Comparison of ENCODE assay signal across 25 cellular contexts in the genomic region with DNA sequence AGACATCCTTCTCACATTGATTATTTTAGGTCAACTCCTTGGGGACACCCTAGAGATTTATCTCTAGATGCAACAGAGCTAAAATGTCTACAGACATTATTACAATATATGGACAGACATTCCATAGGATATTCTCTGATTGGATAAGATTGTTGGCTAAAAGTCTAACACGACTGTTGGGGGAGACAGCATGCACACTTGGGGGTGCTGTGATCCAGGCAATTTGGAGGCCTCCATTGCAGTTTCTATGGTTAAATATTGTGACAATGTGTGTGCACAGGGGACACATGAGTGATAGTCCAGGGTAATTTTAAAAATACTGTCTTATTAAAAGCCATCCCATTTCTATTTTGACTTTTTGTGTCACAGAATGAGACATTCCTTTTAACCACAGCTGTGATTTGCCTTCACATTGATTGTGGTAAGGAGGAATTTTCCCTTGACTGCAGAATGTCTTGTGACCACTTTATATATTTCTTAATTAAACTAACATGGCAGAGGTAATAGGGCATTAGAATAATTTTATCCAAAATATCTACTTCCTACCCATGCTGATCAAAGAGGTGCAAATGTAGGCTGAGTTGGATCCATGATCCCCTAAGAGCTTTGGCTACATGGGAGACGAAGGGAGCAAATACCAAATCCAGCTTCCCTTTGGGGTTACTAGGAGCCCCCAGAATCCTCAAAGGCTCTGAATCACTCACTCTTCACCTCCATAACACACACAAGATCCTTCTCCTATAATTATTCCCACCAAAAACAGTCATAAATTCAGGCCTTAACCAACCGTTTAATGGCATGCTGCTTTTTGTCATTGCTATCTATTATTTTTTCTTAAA. TPM values are rescaled to one million over a fixed set of nuclear protein-coding genes. Genes with fewer than 3 reads are reported as not detected.
A peak's percentile ranks its signal among the peaks of the same experiment; 100 is the strongest.
DNase-seq lines count a peak whose midpoint lies in the region; ATAC-seq and TF ChIP-seq lines count a peak whose summit lies in the region.
"Had no signal": no experiment of that assay in that cellular context is flagged by ENCODE, and none has a peak within 500 bp of the region (broad histone marks: within the 10 kb centered on the region; RNA-seq: fewer than 3 reads in every experiment).

No MANE protein-coding gene starts in this region.

- H4K20me1 ChIP-seq in DOHH2 (ENCODE audit: control insufficient read depth, insufficient read depth, low read depth, low read length) (no peaks in the 10 kb centered on the region), OCI-LY1 (ENCODE audit: insufficient read depth, low read length) (no peaks in the 10 kb centered on the region)

- H3K18ac ChIP-seq in trophoblast cell (ENCODE audit: low read length), result no peak overlapping the region

- no peaks in the 10 kb centered on the region for H3K4me1 ChIP-seq in DOHH2 (ENCODE audit: control insufficient read depth, low read length)
- H3K4me1 ChIP-seq in OCI-LY1 (ENCODE audit: insufficient read depth, low read length, severe bottlenecking), result no peaks in the 10 kb centered on the region
- H3K4me1 ChIP-seq in trophoblast cell (ENCODE audit: control insufficient read depth in 1 of 2, insufficient read depth in 2 of 2, low read length in 2 of 2), result no peaks in the 10 kb centered on the region
- H3K4me1 ChIP-seq: upper lobe of right lung had no signal

- H3K14ac ChIP-seq in trophoblast cell (ENCODE audit: low read length), result no peak overlapping the region

- H3K9me3 ChIP-seq in DOHH2 (ENCODE audit: control insufficient read depth, insufficient read depth, low read length), result peaks cover 6% of the 10 kb centered on the region; the same call in 1 of the 2 replicates
- peaks cover 3% of the 10 kb centered on the region; the same call in 1 of the 2 replicates for H3K9me3 ChIP-seq in OCI-LY1 (ENCODE audit: low read length)
- H3K9me3 ChIP-seq in trophoblast cell (ENCODE audit: insufficient read depth, low read depth, low read length), result no peaks in the 10 kb centered on the region
- H3K9me3 ChIP-seq: upper lobe of right lung had no signal

- TF ChIP-seq CTCF in DOHH2 (IDR thresholded peaks at IDR 0.05; ENCODE audit: low read depth, low read length, poor library complexity, severe bottlenecking) (peak; percentile 38), OCI-LY1 (IDR thresholded peaks at IDR 0.05; ENCODE audit: low read length) (peak; percentile 47; the same call in 1 of the 2 replicates)

- no peak overlapping the region for H3K9ac ChIP-seq in OCI-LY1 (ENCODE audit: low read length)
- H3K9ac ChIP-seq in trophoblast cell (ENCODE audit: low read length), result no peak overlapping the region

- no peak overlapping the region for H2BK5ac ChIP-seq in trophoblast cell (ENCODE audit: low read depth, low read length, poor library complexity)

- H3K4me2 ChIP-seq in DOHH2 (ENCODE audit: low read length) (no peak overlapping the region), OCI-LY1 (ENCODE audit: low read length) (no peak overlapping the region), trophoblast cell (ENCODE audit: low read length) (no peak overlapping the region)

- no peak overlapping the region for H2BK120ac ChIP-seq in trophoblast cell (ENCODE audit: insufficient read depth, low read length, poor library complexity)

- H3K4me3 ChIP-seq in DOHH2 (ENCODE audit: low read length), result no peak overlapping the region
- H3K4me3 ChIP-seq in OCI-LY1 (ENCODE audit: low read depth, low read length, poor library complexity, severe bottlenecking), result no peak overlapping the region
- H3K4me3 ChIP-seq in trophoblast cell (ENCODE audit: low read depth, low read length), result no peak overlapping the region
- H3K4me3 ChIP-seq: SK-N-MC, upper lobe of right lung had no signal

- no peaks in the 10 kb centered on the region for H3K79me2 ChIP-seq in DOHH2 (ENCODE audit: control insufficient read depth, low read length)
- no peaks in the 10 kb centered on the region for H3K79me2 ChIP-seq in OCI-LY1 (ENCODE audit: insufficient read depth, low read length)
- no peaks in the 10 kb centered on the region for H3K79me2 ChIP-seq in trophoblast cell (ENCODE audit: control insufficient read depth, insufficient read depth, low read length, poor library complexity)

- DNase-seq in astrocyte of the hippocampus (ENCODE audit: low read depth, low spot score) (peak; percentile 53), kidney tubule cell (ENCODE audit: low spot score) (peak; percentile 9), trophoblast cell (no peak), pons (ENCODE audit: low spot score) (no peak)
- DNase-seq: activated CD8-positive, alpha-beta T cell treated with anti-CD3 and anti-CD28 coated beads for 36 hours; activated naive CD4-positive, alpha-beta T cell treated with anti-CD3 and anti-CD28 coated beads, Interleukin-2, amount 50 U/mL, for 16 hours; C1 segment of cervical spinal cord; GF-D8; H9; hypothalamus; Karpas-422; left colon; nephron progenitor cell; small intestine; stimulated activated naive B cell treated with anti-CD40 and anti-IgM and Interleukin-4, amounts not matched to agents 10 μg/mL and 1 μg/mL and 100 μg/mL, for 72 hours; substantia nigra; T-helper 2 cell; upper lobe of right lung had no signal

- H2BK12ac ChIP-seq in trophoblast cell (ENCODE audit: low read length), result no peak overlapping the region

- H3F3A ChIP-seq in DOHH2 (ENCODE audit: control insufficient read depth, insufficient read depth) (no peaks in the 10 kb centered on the region), OCI-LY1 (ENCODE audit: insufficient read depth, low read length) (no peaks in the 10 kb centered on the region)

- H3K36me3 ChIP-seq in DOHH2 (ENCODE audit: control insufficient read depth, low read length) (no peaks in the 10 kb centered on the region), OCI-LY1 (ENCODE audit: insufficient read depth, low read length) (no peaks in the 10 kb centered on the region), trophoblast cell (ENCODE audit: control insufficient read depth in 1 of 2, insufficient read depth in 2 of 2, low read length in 2 of 2) (no peaks in the 10 kb centered on the region)
- H3K36me3 ChIP-seq: upper lobe of right lung had no signal

- H3K79me1 ChIP-seq in trophoblast cell (ENCODE audit: low read length), result no peaks in the 10 kb centered on the region

- no peak overlapping the region for H3K23ac ChIP-seq in trophoblast cell (ENCODE audit: low read length)

- H4K8ac ChIP-seq in trophoblast cell (ENCODE audit: low read depth, low read length), result no peak overlapping the region

- ATAC-seq in GM18517 (IDR thresholded peaks at IDR 0.05; ENCODE audit: unreplicated experiment) (no peak), HG02759 (IDR thresholded peaks at IDR 0.05; ENCODE audit: unreplicated experiment) (no peak)
- ATAC-seq: activated CD8-positive, alpha-beta T cell treated with anti-CD3 and anti-CD28 coated beads for 36 hours; HepG2; left colon; stimulated activated naive B cell treated with anti-CD40 and anti-IgM and Interleukin-4, amounts not matched to agents 10 μg/mL and 1 μg/mL and 100 μg/mL, for 72 hours; upper lobe of right lung had no signal

- no peak overlapping the region for H4K12ac ChIP-seq in trophoblast cell (ENCODE audit: low read depth, low read length)

- H3K27me3 ChIP-seq in DOHH2 (ENCODE audit: control insufficient read depth, low read length) (peaks cover 5% of the 10 kb centered on the region; the same call in 1 of the 2 replicates), OCI-LY1 (ENCODE audit: insufficient read depth, low read length) (no peaks in the 10 kb centered on the region), trophoblast cell (ENCODE audit: insufficient read depth, low read length) (no peaks in the 10 kb centered on the region)
- H3K27me3 ChIP-seq: upper lobe of right lung had no signal

- H3K27ac ChIP-seq in DOHH2 (ENCODE audit: low read depth, low read length) (no peak overlapping the region), OCI-LY1 (ENCODE audit: low read depth, low read length, poor library complexity, severe bottlenecking) (no peak overlapping the region), trophoblast cell (ENCODE audit: low read depth, low read length) (no peak overlapping the region)
- H3K27ac ChIP-seq: SK-N-MC, upper lobe of right lung had no signal

- H2AFZ ChIP-seq in OCI-LY1 (ENCODE audit: low read length), result no peak overlapping the region
- H2AFZ ChIP-seq in trophoblast cell (ENCODE audit: insufficient read depth, low read length, poor library complexity), result no peak overlapping the region

- no peak overlapping the region for H3K4ac ChIP-seq in trophoblast cell (ENCODE audit: low read depth, low read length)

- no peak overlapping the region for H4K91ac ChIP-seq in trophoblast cell (ENCODE audit: low read depth, low read length)

- WGBS in trophoblast cell (ENCODE audit: extremely low coverage, insufficient coverage, insufficient read length), result no CpG with 5 or more reads among the region's 3 CpGs

- no peak overlapping the region for H2AK5ac ChIP-seq in trophoblast cell (ENCODE audit: low read length)

- H3K9me2 ChIP-seq in DOHH2 (replicated peaks; ENCODE audit: control insufficient read depth, low read length), result no peaks in the 10 kb centered on the region
- H3K9me2 ChIP-seq in OCI-LY1 (ENCODE audit: low read depth, low read length), result no peaks in the 10 kb centered on the region

RNA-seq across cellular contexts. Expression of a gene that starts 7.3 kb away (rescaled TPM):
- polyA plus RNA-seq in trophoblast cell (2013), result 13.2 and 14.0 TPM in 2 replicates

RNA-seq across cellular contexts. Expression of a gene that starts 23.1 kb away (rescaled TPM):
- 0.10 TPM in 1 of 2 replicates, not detected in the other for polyA plus RNA-seq in trophoblast cell (2013)
- polyA plus RNA-seq: fibroblast of lung, HepG2, small intestine had no signal

RNA-seq across cellular contexts. Expression of a gene that starts 38.2 kb away (rescaled TPM):
- polyA plus RNA-seq in trophoblast cell (2013), result 0.75 and 0.85 TPM in 2 replicates
- polyA plus RNA-seq: HepG2 had no signal

Comparison
In these comparisons a context has a peak if more than half of its experiments do, and no peak if none do; other contexts are left out.
1. DNase-seq: peak in astrocyte of the hippocampus (single experiment) and kidney tubule cell (single experiment); none in trophoblast cell (0 of 2) and pons (single experiment).